In genomic region chr5:112413611-112414010, GRCh38 we compare ENCODE assay signal across 1 cellular context.
TF ChIP-seq lines count a peak whose summit lies in the region.

No MANE protein-coding gene starts in this region.

TF ChIP-seq in H1, 55 proteins besides CTCF, POLR2A, EP300 and RAD21:
- no peak for TF ChIP-seq ASH2L (IDR thresholded peaks at IDR 0.05; ENCODE audit: low read length)
- TF ChIP-seq TCF12 (IDR thresholded peaks at IDR 0.05; ENCODE audit: low read depth, low read length): no peak
- TF ChIP-seq JUN (IDR thresholded peaks at IDR 0.05; ENCODE audit: low read depth, low read length): no peak
- no peak for TF ChIP-seq GABPA (IDR thresholded peaks at IDR 0.05; ENCODE audit: borderline replicate concordance, insufficient read depth, low read length)
- TF ChIP-seq SRF (IDR thresholded peaks at IDR 0.05; ENCODE audit: low read depth, low read length): no peak
- no peak for TF ChIP-seq RXRA (IDR thresholded peaks at IDR 0.05; ENCODE audit: insufficient read depth, low read depth, low read length)
- no peak for TF ChIP-seq JUND (IDR thresholded peaks at IDR 0.05; ENCODE audit: low read length)
- TF ChIP-seq HDAC6 (IDR thresholded peaks at IDR 0.05; ENCODE audit: low read depth, low read length): no peak
- no peak for TF ChIP-seq CHD2 (IDR thresholded peaks at IDR 0.05; ENCODE audit: low read length)
- no peak for TF ChIP-seq POU5F1 (IDR thresholded peaks at IDR 0.05; ENCODE audit: low read depth, low read length)
- TF ChIP-seq HDAC2 (IDR thresholded peaks at IDR 0.05; ENCODE audit: borderline replicate concordance in 1 of 2, low read depth in 2 of 2, low read length in 2 of 2): no peak
- no peak for TF ChIP-seq TBP (IDR thresholded peaks at IDR 0.05; ENCODE audit: low read depth, low read length)
- TF ChIP-seq RFX5 (IDR thresholded peaks at IDR 0.05; ENCODE audit: borderline replicate concordance, low read depth, low read length): no peak
- no peak for TF ChIP-seq NANOG (IDR thresholded peaks at IDR 0.05; ENCODE audit: insufficient read depth, low read depth, low read length, poor library complexity, severe bottlenecking)
- no peak for TF ChIP-seq RBBP5 (IDR thresholded peaks at IDR 0.05; ENCODE audit: borderline replicate concordance, low read depth, low read length)
